ENCODE assay signal across 8 cellular contexts in the genomic region with DNA sequence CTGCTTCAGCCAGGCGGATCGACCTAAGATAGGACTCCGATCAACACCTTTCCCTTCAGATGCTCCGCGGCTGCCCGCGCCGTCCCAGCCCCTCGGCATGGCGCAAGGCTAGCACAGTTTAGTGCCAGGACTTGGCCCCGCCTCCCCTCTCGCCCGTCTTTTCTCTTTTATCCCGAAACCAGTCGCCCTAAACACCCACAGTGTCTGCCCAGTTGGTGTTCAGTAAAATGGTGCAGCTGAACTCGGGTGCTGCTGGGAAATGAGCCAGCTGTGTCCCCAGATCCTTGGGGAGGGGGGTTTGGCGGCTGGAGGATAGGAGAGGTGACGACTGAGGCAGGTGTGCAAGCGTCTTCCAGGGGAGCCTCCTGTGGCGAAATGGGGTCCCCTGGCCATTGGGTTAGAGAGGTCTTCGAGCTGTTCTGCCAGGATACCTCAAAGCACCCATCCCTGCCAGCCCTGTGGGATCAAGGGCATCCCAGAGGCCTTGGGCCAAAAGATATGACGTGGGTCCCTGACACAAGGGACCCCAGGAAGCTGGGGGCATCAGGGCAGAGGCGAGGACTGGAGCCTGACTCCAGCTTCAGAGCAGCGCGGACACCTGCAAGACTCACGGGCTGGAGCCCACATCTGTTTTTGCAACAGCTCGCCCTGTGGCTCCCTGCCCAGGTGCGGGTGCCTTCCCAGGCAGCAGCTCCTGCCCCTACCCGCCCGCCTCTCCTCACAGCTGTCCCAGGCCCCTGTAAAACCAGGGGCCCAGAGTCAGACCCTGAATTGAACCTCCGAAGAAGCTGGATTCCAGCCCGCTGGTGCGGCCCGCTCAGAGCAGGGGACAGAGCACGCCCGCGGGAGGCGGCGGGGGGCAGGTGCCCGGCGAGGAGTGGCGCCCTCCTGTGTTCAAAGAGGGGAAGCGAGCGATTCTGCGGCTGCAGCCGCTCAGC.
DNase-seq lines count a peak whose midpoint lies in the region; ATAC-seq and TF ChIP-seq lines count a peak whose summit lies in the region.

No MANE protein-coding gene starts in this region.

- H3K27me3 ChIP-seq in AG04450 (ENCODE audit: control insufficient read depth, insufficient read depth, low read length) (peaks cover 27% of the 10 kb centered on the region), right cardiac atrium (ENCODE audit: control insufficient read depth, insufficient read depth) (peaks cover 2% of the 10 kb centered on the region)

- no peak for DNase-seq in AG04450 (ENCODE audit: low read depth, low spot score)
- peak; percentile 71 for DNase-seq in KBM-7
- DNase-seq in SW480 (ENCODE audit: low spot score) = peak; percentile 46
- DNase-seq in right cardiac atrium = peak; percentile 54 to 78 (median 70)
- DNase-seq in sciatic nerve (ENCODE audit: low spot score) = peak; percentile 69
- DNase-seq in GDM1 (lab: John Stamatoyannopoulos, UW) = no peak

- peak overlapping the region; percentile 71 for H3K4me3 Mint-ChIP-seq in activated naive CD8-positive, alpha-beta T cell

- H3K27me3 Mint-ChIP-seq in activated naive CD8-positive, alpha-beta T cell = peaks cover 40% of the 10 kb centered on the region

- H3K4me3 ChIP-seq in AG04450 (ENCODE audit: low read depth, low read length) = peak overlapping the region; percentile 38
- peak overlapping the region; percentile 41 for H3K4me3 ChIP-seq in right cardiac atrium (ENCODE audit: low read length)

- peaks cover 9% of the 10 kb centered on the region for H3K4me1 Mint-ChIP-seq in activated naive CD8-positive, alpha-beta T cell (ENCODE audit: low read depth)

- H3K9me3 ChIP-seq in AG04450 (ENCODE audit: control insufficient read depth, insufficient read depth, low read length) (no peaks in the 10 kb centered on the region; the same call in 1 of the 2 replicates), right cardiac atrium (ENCODE audit: control insufficient read depth, low read length) (no peaks in the 10 kb centered on the region)

- H3K27ac ChIP-seq in AG04450 (ENCODE audit: low read depth, low read length) = no peak overlapping the region
- H3K27ac ChIP-seq in right cardiac atrium (ENCODE audit: low read length) = no peak overlapping the region

- POLR2A ChIA-PET in AG04450 (lab: Yijun Ruan, JAX) = interaction anchor here (0.6 kb wide), 2 partner anchors 59 to 97 kb away, joined by 3 read pairs; no protein-coding TSS in a partner anchor

- 4% methylated on average over 46 of the region's 46 CpGs for WGBS in right cardiac atrium

- intact Hi-C loops in right cardiac atrium (cut with DNase I) = loop anchor here in 3 of 4 donors (5.0 kb wide), 1 partner anchor 68 kb away; no protein-coding TSS in a partner anchor
- intact Hi-C loops in sciatic nerve (cut with DNase I) = no loop called here

- no peaks in the 10 kb centered on the region for H3K9me3 Mint-ChIP-seq in activated naive CD8-positive, alpha-beta T cell (ENCODE audit: low read depth)

- CTCF ChIA-PET in AG04450 (lab: Charles Lee) = interaction anchor here (0.6 to 3.6 kb wide), 40 partner anchors 8 to 280 kb away, joined by 3 to 63 read pairs (median 4); no protein-coding TSS in a partner anchor

- in situ Hi-C loops in KBM-7 (cut with MboI; ENCODE audit: low pct_unique_long_range_greater_than_20kb, low sequenced_read_pairs) = no loop called here

- H3K27ac Mint-ChIP-seq in activated naive CD8-positive, alpha-beta T cell = no peak overlapping the region

- no peaks in the 10 kb centered on the region for H3K4me1 ChIP-seq in right cardiac atrium (ENCODE audit: control insufficient read depth, insufficient read depth, low read length)

- H3K36me3 Mint-ChIP-seq in activated naive CD8-positive, alpha-beta T cell = no peaks in the 10 kb centered on the region

- peak; percentile 82 for TF ChIP-seq CTCF in AG04450 (IDR thresholded peaks at IDR 0.05; ENCODE audit: low read depth, low read length)

- ATAC-seq in GM19043 (IDR thresholded peaks at IDR 0.05; ENCODE audit: low read depth, unreplicated experiment) (peak; percentile 70), right cardiac atrium (peak; percentile 77 to 87), sciatic nerve (peak; percentile 85)

Comparison
In these comparisons a context has a peak if more than half of its experiments do, and no peak if none do; other contexts are left out.
1. DNase-seq: peak in KBM-7 (single experiment), SW480 (single experiment), right cardiac atrium (3 of 3) and sciatic nerve (single experiment); none in AG04450 (single experiment) and GDM1 (single experiment).
2. Peak in every context shown above with its lines, with median percentiles within 50 percentile points of each other: ATAC-seq.